In the genomic region with DNA sequence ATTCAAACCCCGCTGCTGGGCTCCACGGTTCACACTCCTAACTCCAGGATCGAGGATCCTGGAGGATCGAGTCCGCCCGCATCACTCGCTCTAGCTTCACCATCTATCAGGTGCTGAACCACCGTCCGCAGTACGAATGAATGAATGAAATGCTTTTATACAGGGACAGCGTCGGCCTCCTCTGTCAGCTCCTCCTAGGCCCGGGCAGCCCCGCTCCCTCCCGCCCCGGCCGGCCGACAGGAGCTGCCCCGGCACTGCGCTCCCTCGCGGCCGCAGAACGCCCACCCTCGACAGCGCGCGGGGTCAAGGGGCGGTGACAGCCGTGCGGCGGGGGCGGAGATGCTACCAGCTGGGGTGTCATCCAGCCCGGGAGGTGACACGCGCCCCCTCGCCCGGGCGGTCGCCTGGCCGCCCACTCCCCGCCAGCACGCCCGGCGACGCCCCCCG, we compare ENCODE assay signal across 9 cellular contexts. TPM values are rescaled to one million over a fixed set of nuclear protein-coding genes. Genes with fewer than 3 reads are reported as not detected.
DNase-seq lines count a peak whose midpoint lies in the region; ATAC-seq and TF ChIP-seq lines count a peak whose summit lies in the region.
"Had no signal": no experiment of that assay in that cellular context is flagged by ENCODE, and none has a peak within 500 bp of the region (broad histone marks: within the 10 kb centered on the region; RNA-seq: fewer than 3 reads in every experiment).

No MANE protein-coding gene starts in this region.

- no peaks in the 10 kb centered on the region for H3F3A ChIP-seq in OCI-LY1 (ENCODE audit: insufficient read depth, low read length)

- H3K4me1 ChIP-seq in OCI-LY1 (ENCODE audit: insufficient read depth, low read length, severe bottlenecking) (peaks cover 23% of the 10 kb centered on the region), foreskin keratinocyte (no peaks in the 10 kb centered on the region), thoracic aorta (ENCODE audit: control insufficient read depth in 1 of 2, low read depth in 2 of 2) (peaks cover 10 to 18% of the 10 kb centered on the region in 2 donors)

- H3K9me2 ChIP-seq in OCI-LY1 (ENCODE audit: low read depth, low read length) = no peaks in the 10 kb centered on the region

- DNase-seq in AG10803 (ENCODE audit: low read depth) (peak; percentile 48), foreskin keratinocyte (peak in 1 of 2 donors; percentile 40), occipital lobe (lab: John Stamatoyannopoulos, UW) (peak; percentile 59), thoracic aorta (ENCODE audit: low spot score) (peak; percentile 23)
- peak; percentile 18 to 70 for DNase-seq in activated T-helper 1 cell treated with anti-CD3 and anti-CD28 coated beads, Interleukin-2, amount 50 U/mL, for 16 hours (ENCODE audit: low read depth in 1 of 2, low spot score in 1 of 2)

- peak overlapping the region; percentile 73 for H3K4me2 ChIP-seq in OCI-LY1 (ENCODE audit: low read length)

- peak overlapping the region; percentile 75 for H3K4me3 ChIP-seq in AG10803 (ENCODE audit: low read length)
- peak overlapping the region; percentile 76 for H3K4me3 ChIP-seq in OCI-LY1 (ENCODE audit: low read depth, low read length, poor library complexity, severe bottlenecking)
- H3K4me3 ChIP-seq in thoracic aorta = peak overlapping the region; percentile 96

- H4K20me1 ChIP-seq in OCI-LY1 (ENCODE audit: insufficient read depth, low read length) = no peaks in the 10 kb centered on the region

- H3K36me3 ChIP-seq in OCI-LY1 (ENCODE audit: insufficient read depth, low read length) = peaks cover 18% of the 10 kb centered on the region
- H3K36me3 ChIP-seq in thoracic aorta = peaks cover 11% of the 10 kb centered on the region

- H3K9ac ChIP-seq in OCI-LY1 (ENCODE audit: low read length) = peak overlapping the region; percentile 57

- H3K79me2 ChIP-seq in OCI-LY1 (ENCODE audit: insufficient read depth, low read length) = no peaks in the 10 kb centered on the region

- H3K9me3 ChIP-seq in OCI-LY1 (ENCODE audit: low read length) (no peaks in the 10 kb centered on the region; the same call in 1 of the 2 replicates), thoracic aorta (no peaks in the 10 kb centered on the region)

- ATAC-seq in GM18861 (IDR thresholded peaks at IDR 0.05; ENCODE audit: unreplicated experiment) (peak; percentile 42), HG03108 (IDR thresholded peaks at IDR 0.05; ENCODE audit: unreplicated experiment) (peak; percentile 54), foreskin keratinocyte (peak; percentile 63), thoracic aorta (ENCODE audit: insufficient number of reproducible peaks, low FRiP score, low read depth) (no peak)

- H3K27ac ChIP-seq in OCI-LY1 (ENCODE audit: low read depth, low read length, poor library complexity, severe bottlenecking) = peak overlapping the region; percentile 61
- H3K27ac ChIP-seq in foreskin keratinocyte = peak overlapping the region; percentile 80
- H3K27ac ChIP-seq in thoracic aorta = peak overlapping the region; percentile 57 to 58

- no peak overlapping the region for H2AFZ ChIP-seq in OCI-LY1 (ENCODE audit: low read length)

- peak; percentile 2; the same call in 1 of the 2 replicates for TF ChIP-seq CTCF in AG10803 (conservative IDR thresholded peaks at IDR 0.05; ENCODE audit: low read length)
- peak; percentile 42 for TF ChIP-seq CTCF in OCI-LY1 (IDR thresholded peaks at IDR 0.05; ENCODE audit: low read length)
- TF ChIP-seq CTCF in foreskin keratinocyte (conservative IDR thresholded peaks at IDR 0.05) = peak; percentile 20
- TF ChIP-seq CTCF in thoracic aorta (IDR thresholded peaks at IDR 0.05) = no peak

- H3K27me3 ChIP-seq in OCI-LY1 (ENCODE audit: insufficient read depth, low read length) (no peaks in the 10 kb centered on the region), foreskin keratinocyte (no peaks in the 10 kb centered on the region), thoracic aorta (replicated peaks; ENCODE audit: insufficient read depth) (no peaks in the 10 kb centered on the region)

RNA-seq across cellular contexts. Expression of gene ZBTB17, which starts 0.5 kb away (rescaled TPM):
- total RNA-seq in foreskin keratinocyte (29.7 and 29.8 TPM in 2 replicates), occipital lobe (38.8 TPM), thoracic aorta (10 to 100 TPM; 42.9 to 46.5 TPM)
- 22.0 and 26.5 TPM in 2 replicates for polyA plus RNA-seq in foreskin keratinocyte

RNA-seq across cellular contexts. Expression of gene SRARP, which starts 28.7 kb away (rescaled TPM):
- total RNA-seq in foreskin keratinocyte (not detected in 2 replicates), occipital lobe (0.62 TPM), thoracic aorta (not detected)
- polyA plus RNA-seq in foreskin keratinocyte = not detected in 2 replicates
- total RNA-seq: NCI-H460 had no signal

RNA-seq across cellular contexts. Expression of gene HSPB7, which starts 42.5 kb away (rescaled TPM):
- total RNA-seq in foreskin keratinocyte (not detected in 2 replicates), occipital lobe (not detected), thoracic aorta (100 to 1,000 TPM; 223 to 430 TPM)
- not detected in 2 replicates for polyA plus RNA-seq in foreskin keratinocyte
- total RNA-seq: NCI-H460 had no signal

RNA-seq across cellular contexts. Expression of gene CLCNKA, which starts 46.5 kb away (rescaled TPM):
- total RNA-seq in foreskin keratinocyte = not detected in 2 replicates
- not detected in 2 replicates for polyA plus RNA-seq in foreskin keratinocyte
- not detected for total RNA-seq in occipital lobe
- 1 to 10 TPM in 1 of 2 donors, not detected in 1; 4.7 TPM for total RNA-seq in thoracic aorta
- total RNA-seq: NCI-H460 had no signal

Comparison
In these comparisons a context has a peak if more than half of its experiments do, and no peak if none do; other contexts are left out.
1. RNA of gene HSPB7, which starts 42.5 kb away (total RNA-seq): 223 to 430 TPM in thoracic aorta; not detected in foreskin keratinocyte and not detected in occipital lobe (single experiment); every median in the first group is over 100 times any median in the second.
2. Peak in every context shown above with its lines, with median percentiles within 50 percentile points of each other: H3K4me3 ChIP-seq and H3K27ac ChIP-seq.